Comparison of ENCODE assay signal across 2 cellular contexts in the genomic region with DNA sequence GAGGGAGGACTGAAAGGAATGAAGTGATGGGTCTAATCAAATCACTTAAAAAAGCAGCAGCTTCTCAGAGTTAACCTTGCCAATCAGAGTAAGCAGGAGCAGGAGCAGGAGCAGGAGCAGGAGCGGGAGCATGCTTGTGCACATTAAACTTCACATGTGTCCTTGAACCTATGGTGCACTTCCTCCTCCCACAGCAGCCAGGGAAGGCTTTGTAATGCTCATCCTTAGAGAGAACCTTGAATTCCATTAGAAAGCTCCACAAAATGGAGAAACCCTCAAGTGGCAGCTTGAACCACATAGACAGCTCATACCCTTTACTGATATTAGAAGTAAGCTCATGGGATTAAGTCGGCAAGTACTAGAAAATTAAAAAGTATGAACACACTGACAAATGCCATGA.
TF ChIP-seq lines count a peak whose summit lies in the region.

No MANE protein-coding gene starts in this region.

TF ChIP-seq in GM23338, 12 proteins besides CTCF, POLR2A, EP300 and RAD21:
- TF ChIP-seq, protein P1, sequence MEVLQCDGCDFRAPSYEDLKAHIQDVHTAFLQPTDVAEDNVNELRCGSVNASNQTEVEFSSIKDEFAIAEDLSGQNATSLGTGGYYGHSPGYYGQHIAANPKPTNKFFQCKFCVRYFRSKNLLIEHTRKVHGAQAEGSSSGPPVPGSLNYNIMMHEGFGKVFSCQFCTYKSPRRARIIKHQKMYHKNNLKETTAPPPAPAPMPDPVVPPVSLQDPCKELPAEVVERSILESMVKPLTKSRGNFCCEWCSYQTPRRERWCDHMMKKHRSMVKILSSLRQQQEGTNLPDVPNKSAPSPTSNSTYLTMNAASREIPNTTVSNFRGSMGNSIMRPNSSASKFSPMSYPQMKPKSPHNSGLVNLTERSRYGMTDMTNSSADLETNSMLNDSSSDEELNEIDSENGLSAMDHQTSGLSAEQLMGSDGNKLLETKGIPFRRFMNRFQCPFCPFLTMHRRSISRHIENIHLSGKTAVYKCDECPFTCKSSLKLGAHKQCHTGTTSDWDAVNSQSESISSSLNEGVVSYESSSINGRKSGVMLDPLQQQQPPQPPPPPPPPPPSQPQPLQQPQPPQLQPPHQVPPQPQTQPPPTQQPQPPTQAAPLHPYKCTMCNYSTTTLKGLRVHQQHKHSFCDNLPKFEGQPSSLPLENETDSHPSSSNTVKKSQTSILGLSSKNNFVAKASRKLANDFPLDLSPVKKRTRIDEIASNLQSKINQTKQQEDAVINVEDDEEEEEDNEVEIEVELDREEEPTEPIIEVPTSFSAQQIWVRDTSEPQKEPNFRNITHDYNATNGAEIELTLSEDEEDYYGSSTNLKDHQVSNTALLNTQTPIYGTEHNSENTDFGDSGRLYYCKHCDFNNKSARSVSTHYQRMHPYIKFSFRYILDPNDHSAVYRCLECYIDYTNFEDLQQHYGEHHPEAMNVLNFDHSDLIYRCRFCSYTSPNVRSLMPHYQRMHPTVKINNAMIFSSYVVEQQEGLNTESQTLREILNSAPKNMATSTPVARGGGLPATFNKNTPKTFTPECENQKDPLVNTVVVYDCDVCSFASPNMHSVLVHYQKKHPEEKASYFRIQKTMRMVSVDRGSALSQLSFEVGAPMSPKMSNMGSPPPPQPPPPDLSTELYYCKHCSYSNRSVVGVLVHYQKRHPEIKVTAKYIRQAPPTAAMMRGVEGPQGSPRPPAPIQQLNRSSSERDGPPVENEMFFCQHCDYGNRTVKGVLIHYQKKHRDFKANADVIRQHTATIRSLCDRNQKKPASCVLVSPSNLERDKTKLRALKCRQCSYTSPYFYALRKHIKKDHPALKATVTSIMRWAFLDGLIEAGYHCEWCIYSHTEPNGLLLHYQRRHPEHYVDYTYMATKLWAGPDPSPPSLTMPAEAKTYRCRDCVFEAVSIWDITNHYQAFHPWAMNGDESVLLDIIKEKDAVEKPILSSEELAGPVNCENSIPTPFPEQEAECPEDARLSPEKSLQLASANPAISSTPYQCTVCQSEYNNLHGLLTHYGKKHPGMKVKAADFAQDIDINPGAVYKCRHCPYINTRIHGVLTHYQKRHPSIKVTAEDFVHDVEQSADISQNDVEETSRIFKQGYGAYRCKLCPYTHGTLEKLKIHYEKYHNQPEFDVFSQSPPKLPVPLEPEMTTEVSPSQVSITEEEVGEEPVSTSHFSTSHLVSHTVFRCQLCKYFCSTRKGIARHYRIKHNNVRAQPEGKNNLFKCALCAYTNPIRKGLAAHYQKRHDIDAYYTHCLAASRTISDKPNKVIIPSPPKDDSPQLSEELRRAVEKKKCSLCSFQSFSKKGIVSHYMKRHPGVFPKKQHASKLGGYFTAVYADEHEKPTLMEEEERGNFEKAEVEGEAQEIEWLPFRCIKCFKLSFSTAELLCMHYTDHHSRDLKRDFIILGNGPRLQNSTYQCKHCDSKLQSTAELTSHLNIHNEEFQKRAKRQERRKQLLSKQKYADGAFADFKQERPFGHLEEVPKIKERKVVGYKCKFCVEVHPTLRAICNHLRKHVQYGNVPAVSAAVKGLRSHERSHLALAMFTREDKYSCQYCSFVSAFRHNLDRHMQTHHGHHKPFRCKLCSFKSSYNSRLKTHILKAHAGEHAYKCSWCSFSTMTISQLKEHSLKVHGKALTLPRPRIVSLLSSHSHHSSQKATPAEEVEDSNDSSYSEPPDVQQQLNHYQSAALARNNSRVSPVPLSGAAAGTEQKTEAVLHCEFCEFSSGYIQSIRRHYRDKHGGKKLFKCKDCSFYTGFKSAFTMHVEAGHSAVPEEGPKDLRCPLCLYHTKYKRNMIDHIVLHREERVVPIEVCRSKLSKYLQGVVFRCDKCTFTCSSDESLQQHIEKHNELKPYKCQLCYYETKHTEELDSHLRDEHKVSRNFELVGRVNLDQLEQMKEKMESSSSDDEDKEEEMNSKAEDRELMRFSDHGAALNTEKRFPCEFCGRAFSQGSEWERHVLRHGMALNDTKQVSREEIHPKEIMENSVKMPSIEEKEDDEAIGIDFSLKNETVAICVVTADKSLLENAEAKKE (CRISPR knock-in tag; IDR thresholded peaks at IDR 0.05) = 0 out of 2 replicates have a peak, but pooled peaks have one; percentile 8
- TF ChIP-seq, protein P2, sequence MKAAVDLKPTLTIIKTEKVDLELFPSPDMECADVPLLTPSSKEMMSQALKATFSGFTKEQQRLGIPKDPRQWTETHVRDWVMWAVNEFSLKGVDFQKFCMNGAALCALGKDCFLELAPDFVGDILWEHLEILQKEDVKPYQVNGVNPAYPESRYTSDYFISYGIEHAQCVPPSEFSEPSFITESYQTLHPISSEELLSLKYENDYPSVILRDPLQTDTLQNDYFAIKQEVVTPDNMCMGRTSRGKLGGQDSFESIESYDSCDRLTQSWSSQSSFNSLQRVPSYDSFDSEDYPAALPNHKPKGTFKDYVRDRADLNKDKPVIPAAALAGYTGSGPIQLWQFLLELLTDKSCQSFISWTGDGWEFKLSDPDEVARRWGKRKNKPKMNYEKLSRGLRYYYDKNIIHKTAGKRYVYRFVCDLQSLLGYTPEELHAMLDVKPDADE (IDR thresholded peaks at IDR 0.05) = no peak
TF ChIP-seq in GM23338: peak in this region for 1.

TF ChIP-seq in IMR-90, 13 proteins besides CTCF, POLR2A, EP300 and RAD21 (continued from another document):
- no peak for TF ChIP-seq MXI1 (IDR thresholded peaks at IDR 0.05; ENCODE audit: borderline replicate concordance, low read depth, low read length)
